ENCODE assay signal across 36 cellular contexts in genomic region chr3:150847433-150847832, GRCh38. TPM values are rescaled to one million over a fixed set of nuclear protein-coding genes. Genes with fewer than 3 reads are reported as not detected.
"Had no signal": no experiment of that assay in that cellular context is flagged by ENCODE, and none has a peak within 500 bp of the region (broad histone marks: within the 10 kb centered on the region; RNA-seq: fewer than 3 reads in every experiment).

No MANE protein-coding gene starts in this region.

- H3K27me3 ChIP-seq: adrenal gland, body of pancreas, brain microvascular endothelial cell, breast epithelium had no signal

- DNase-seq: activated B cell treated with CpG ODN at 0.5 μM for 24 hours; activated CD4-positive, alpha-beta memory T cell treated with anti-CD3 and anti-CD28 coated beads for 36 hours; activated CD4-positive, alpha-beta T cell treated with anti-CD3 and anti-CD28 coated beads for 4 hours; activated CD4-positive, alpha-beta T cell treated with anti-CD3 and anti-CD28 coated beads, Interleukin-2, amount 10 ng/mL, durations not matched to agents 24 days and 14 days; activated CD4-positive, alpha-beta T cell treated with anti-CD3 and anti-CD28 coated beads, Interleukin-2, amount 50 U/mL, for 1 hour; activated CD4-positive, alpha-beta T cell treated with anti-CD3 and anti-CD28 coated beads, Interleukin-2, amount 50 U/mL, for 4 hours; activated CD4-positive, CD25-positive, alpha-beta regulatory T cell treated with anti-CD3 and anti-CD28 coated beads, Interleukin-2, amount 50 U/mL, for 72 hours; activated CD8-positive, alpha-beta memory T cell treated with anti-CD3 and anti-CD28 coated beads for 24 hours; activated CD8-positive, alpha-beta memory T cell treated with anti-CD3 and anti-CD28 coated beads, Interleukin-2, amount 10 ng/mL, durations not matched to agents 7 days and 5 days; activated CD8-positive, alpha-beta memory T cell treated with anti-CD3 and anti-CD28 coated beads, Interleukin-2, amount 50 U/mL, for 48 hours; activated CD8-positive, alpha-beta T cell treated with anti-CD3 and anti-CD28 coated beads, Interleukin-2, amount 10 ng/mL, durations not matched to agents 7 days and 5 days; activated effector memory CD4-positive, alpha-beta T cell treated with Interleukin-2 at 50 U/mL for 16 hours; activated gamma-delta T cell; activated naive CD4-positive, alpha-beta T cell treated with anti-CD3 and anti-CD28 coated beads, Interleukin-2, amount 50 U/mL, for 16 hours; activated naive CD4-positive, alpha-beta T cell treated with Interleukin-2 at 50 U/mL for 16 hours; activated naive CD8-positive, alpha-beta T cell treated with anti-CD3 and anti-CD28 coated beads for 36 hours; activated T-cell treated with anti-CD3 and anti-CD28 coated beads, Interleukin-2, amount 50 U/mL, for 24 hours; activated T-cell treated with anti-CD3 and anti-CD28 coated beads, Interleukin-2, amount 50 U/mL, for 48 hours; adrenal gland; amniotic stem cell; aorta; body of pancreas; brain microvascular endothelial cell; central memory CD4-positive, alpha-beta T cell; T-helper 2 cell; T-helper 9 cell had no signal

- H3K36me3 ChIP-seq: adrenal gland, brain microvascular endothelial cell, breast epithelium had no signal

- FAIRE-seq: astrocyte, TTC549 had no signal

- H3K4me1 Mint-ChIP-seq: activated B cell treated with CpG ODN at 0.5 μM for 24 hours; activated CD4-positive, alpha-beta T cell treated with anti-CD3 and anti-CD28 coated beads, Interleukin-2, amount 10 ng/mL, durations not matched to agents 24 days and 14 days had no signal

- H3K4me3 ChIP-seq: adrenal gland, body of pancreas, breast epithelium had no signal

- H3K36me3 Mint-ChIP-seq: activated naive CD4-positive, alpha-beta T cell treated with anti-CD3 and anti-CD28 coated beads, Interleukin-2, amount 50 U/mL, for 72 hours had no signal

- H3K4me3 Mint-ChIP-seq: activated B cell treated with CpG ODN at 0.5 μM for 24 hours; activated CD4-positive, alpha-beta memory T cell treated with anti-CD3 and anti-CD28 coated beads for 36 hours; activated CD4-positive, alpha-beta T cell treated with anti-CD3 and anti-CD28 coated beads, Interleukin-2, amount 10 ng/mL, durations not matched to agents 24 days and 14 days; activated CD8-positive, alpha-beta memory T cell treated with anti-CD3 and anti-CD28 coated beads, Interleukin-2, amount 10 ng/mL, durations not matched to agents 7 days and 5 days; activated CD8-positive, alpha-beta T cell treated with anti-CD3 and anti-CD28 coated beads, Interleukin-2, amount 10 ng/mL, durations not matched to agents 7 days and 5 days; activated naive CD8-positive, alpha-beta T cell treated with anti-CD3 and anti-CD28 coated beads for 36 hours; activated T-cell treated with anti-CD3 and anti-CD28 coated beads, Interleukin-2, amount 50 U/mL, for 24 hours; T-helper 1 cell treated with Interleukin-12 subunit alpha and Interleukin-12 subunit beta and Interleukin-4 antibody, amounts not matched to agents 30 μg/mL and 1 μg/mL, for 36 hours; T-helper 2 cell treated with Interferon-gamma antibody and Interleukin-4, amounts not matched to agents 5 μg/mL and 100 μg/mL, for 36 hours had no signal

- H3K4me1 ChIP-seq: adrenal gland, body of pancreas, breast epithelium had no signal

- ATAC-seq: activated CD8-positive, alpha-beta memory T cell treated with anti-CD3 and anti-CD28 coated beads, Interleukin-2, amount 10 ng/mL, durations not matched to agents 7 days and 5 days; activated CD8-positive, alpha-beta T cell treated with anti-CD3 and anti-CD28 coated beads, Interleukin-2, amount 10 ng/mL, durations not matched to agents 7 days and 5 days; activated naive CD4-positive, alpha-beta T cell treated with anti-CD3 and anti-CD28 coated beads, Interleukin-2, amount 50 U/mL, for 72 hours; body of pancreas had no signal

- H3K9me3 ChIP-seq: adrenal gland, body of pancreas had no signal

- H3K27ac Mint-ChIP-seq: activated B cell treated with CpG ODN at 0.5 μM for 24 hours; activated CD4-positive, alpha-beta memory T cell treated with anti-CD3 and anti-CD28 coated beads for 36 hours; activated CD4-positive, alpha-beta T cell treated with anti-CD3 and anti-CD28 coated beads, Interleukin-2, amount 10 ng/mL, durations not matched to agents 24 days and 14 days; activated CD8-positive, alpha-beta memory T cell treated with anti-CD3 and anti-CD28 coated beads, Interleukin-2, amount 10 ng/mL, durations not matched to agents 7 days and 5 days; activated CD8-positive, alpha-beta T cell treated with anti-CD3 and anti-CD28 coated beads, Interleukin-2, amount 10 ng/mL, durations not matched to agents 7 days and 5 days; activated naive CD4-positive, alpha-beta T cell treated with anti-CD3 and anti-CD28 coated beads, Interleukin-2, amount 50 U/mL, for 72 hours; activated naive CD8-positive, alpha-beta T cell treated with anti-CD3 and anti-CD28 coated beads for 36 hours; activated T-cell treated with anti-CD3 and anti-CD28 coated beads, Interleukin-2, amount 50 U/mL, for 24 hours; activated T-helper 2 cell treated with anti-CD3 and anti-CD28 coated beads, Interferon-gamma antibody, Interleukin-2, Interleukin-4, amounts not matched to agents 10 μg/mL and 5 μg/mL and 100 μg/mL, durations not matched to agents 14 hours and 24 hours and 36 hours; T-helper 1 cell treated with Interleukin-12 subunit alpha and Interleukin-12 subunit beta and Interleukin-4 antibody, amounts not matched to agents 30 μg/mL and 1 μg/mL, for 36 hours; T-helper 2 cell treated with Interferon-gamma antibody and Interleukin-4, amounts not matched to agents 5 μg/mL and 100 μg/mL, for 36 hours had no signal

- H3K27ac ChIP-seq: adrenal gland, body of pancreas, brain microvascular endothelial cell, breast epithelium, VCaP had no signal

RNA-seq across cellular contexts. Expression of gene MINDY4B, which starts 57.8 kb away (rescaled TPM):
- total RNA-seq: activated B cell treated with CpG ODN at 0.5 μM for 24 hours; activated CD4-positive, alpha-beta memory T cell treated with anti-CD3 and anti-CD28 coated beads for 36 hours; activated CD4-positive, alpha-beta T cell treated with anti-CD3 and anti-CD28 coated beads, Interleukin-2, amount 10 ng/mL, durations not matched to agents 24 days and 14 days; activated CD8-positive, alpha-beta memory T cell treated with anti-CD3 and anti-CD28 coated beads, Interleukin-2, amount 10 ng/mL, durations not matched to agents 7 days and 5 days; activated CD8-positive, alpha-beta T cell treated with anti-CD3 and anti-CD28 coated beads, Interleukin-2, amount 10 ng/mL, durations not matched to agents 7 days and 5 days; activated naive CD4-positive, alpha-beta T cell treated with anti-CD3 and anti-CD28 coated beads, Interleukin-2, amount 50 U/mL, for 72 hours; activated naive CD8-positive, alpha-beta T cell treated with anti-CD3 and anti-CD28 coated beads for 36 hours; activated T-helper 2 cell treated with anti-CD3 and anti-CD28 coated beads, Interferon-gamma antibody, Interleukin-2, Interleukin-4, amounts not matched to agents 10 μg/mL and 5 μg/mL and 100 μg/mL, durations not matched to agents 14 hours and 24 hours and 36 hours; aorta; astrocyte; body of pancreas; breast epithelium; cardiac septum; cerebellum had no signal
- polyA plus RNA-seq: aorta had no signal
